1 cellular context compared by ENCODE assay signal in the genomic region with DNA sequence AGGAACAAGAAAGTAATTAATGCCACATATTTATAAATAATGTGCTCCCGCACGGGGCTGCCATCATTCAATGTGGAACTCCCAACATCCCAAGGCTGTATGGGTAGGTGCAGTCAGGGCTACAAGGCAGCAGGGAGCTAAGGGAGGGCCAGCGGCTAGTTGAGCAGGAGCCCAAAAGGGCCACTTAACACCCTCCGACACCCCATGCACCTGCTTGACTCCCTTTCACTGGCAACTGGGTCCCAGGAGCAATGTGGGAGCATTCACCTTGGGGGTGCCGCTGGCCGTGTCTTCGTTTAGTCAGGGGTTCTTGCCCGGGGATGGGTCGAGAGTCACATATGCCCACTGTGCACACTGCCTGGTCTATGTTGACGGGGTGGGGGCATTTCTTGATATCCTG.
TF ChIP-seq lines count a peak whose summit lies in the region.

No MANE protein-coding gene starts in this region.

TF ChIP-seq in HEK293T, 16 proteins besides CTCF, POLR2A, EP300 and RAD21 (continued from another document):
- TF ChIP-seq, protein P1, sequence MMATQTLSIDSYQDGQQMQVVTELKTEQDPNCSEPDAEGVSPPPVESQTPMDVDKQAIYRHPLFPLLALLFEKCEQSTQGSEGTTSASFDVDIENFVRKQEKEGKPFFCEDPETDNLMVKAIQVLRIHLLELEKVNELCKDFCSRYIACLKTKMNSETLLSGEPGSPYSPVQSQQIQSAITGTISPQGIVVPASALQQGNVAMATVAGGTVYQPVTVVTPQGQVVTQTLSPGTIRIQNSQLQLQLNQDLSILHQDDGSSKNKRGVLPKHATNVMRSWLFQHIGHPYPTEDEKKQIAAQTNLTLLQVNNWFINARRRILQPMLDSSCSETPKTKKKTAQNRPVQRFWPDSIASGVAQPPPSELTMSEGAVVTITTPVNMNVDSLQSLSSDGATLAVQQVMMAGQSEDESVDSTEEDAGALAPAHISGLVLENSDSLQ (IDR thresholded peaks at IDR 0.05): no peak
